11 cellular contexts compared by ENCODE assay signal in genomic region chr12:124679533-124680371, GRCh38.
DNase-seq lines count a peak whose midpoint lies in the region; ATAC-seq and TF ChIP-seq lines count a peak whose summit lies in the region.
"Had no signal": no experiment of that assay in that cellular context is flagged by ENCODE, and none has a peak within 500 bp of the region (broad histone marks: within the 10 kb centered on the region; RNA-seq: fewer than 3 reads in every experiment).

No MANE protein-coding gene starts in this region.

- H3K4me3 Mint-ChIP-seq in activated CD4-positive, alpha-beta memory T cell treated with anti-CD3 and anti-CD28 coated beads, Interleukin-2, amount 10 ng/mL, durations not matched to agents 7 days and 5 days = no peak overlapping the region
- H3K4me3 Mint-ChIP-seq in CD8-positive, alpha-beta T cell = no peak overlapping the region
- H3K4me3 Mint-ChIP-seq: T-cell had no signal

- H3K36me3 Mint-ChIP-seq in activated CD4-positive, alpha-beta memory T cell treated with anti-CD3 and anti-CD28 coated beads, Interleukin-2, amount 10 ng/mL, durations not matched to agents 7 days and 5 days (ENCODE audit: low read depth) = no peaks in the 10 kb centered on the region
- no peaks in the 10 kb centered on the region for H3K36me3 Mint-ChIP-seq in CD8-positive, alpha-beta T cell
- H3K36me3 Mint-ChIP-seq: T-cell had no signal

- H3K27ac Mint-ChIP-seq in activated CD4-positive, alpha-beta memory T cell treated with anti-CD3 and anti-CD28 coated beads, Interleukin-2, amount 10 ng/mL, durations not matched to agents 7 days and 5 days = no peak overlapping the region
- H3K27ac Mint-ChIP-seq in CD8-positive, alpha-beta T cell = no peak overlapping the region
- H3K27ac Mint-ChIP-seq: T-cell had no signal

- H3K27me3 Mint-ChIP-seq in activated CD4-positive, alpha-beta memory T cell treated with anti-CD3 and anti-CD28 coated beads, Interleukin-2, amount 10 ng/mL, durations not matched to agents 7 days and 5 days = no peaks in the 10 kb centered on the region
- no peaks in the 10 kb centered on the region for H3K27me3 Mint-ChIP-seq in CD8-positive, alpha-beta T cell (ENCODE audit: low read depth)
- H3K27me3 Mint-ChIP-seq: T-cell had no signal

- WGBS in sigmoid colon, 2 donors = 54 to 79% methylated on average over 17 of the region's 17 CpGs

- TF ChIP-seq EP300 in sigmoid colon (IDR thresholded peaks at IDR 0.05) = peak in 1 of 4 donors; percentile 16

- H3K36me3 ChIP-seq in adipocyte (ENCODE audit: control insufficient read depth, insufficient read depth, low read length, severe bottlenecking) (no peaks in the 10 kb centered on the region), sigmoid colon (no peaks in the 10 kb centered on the region)
- no peaks in the 10 kb centered on the region for H3K36me3 ChIP-seq in CD8-positive, alpha-beta T cell (ENCODE audit: insufficient read depth, low read length)

- no peak for TF ChIP-seq CTCF in sigmoid colon (IDR thresholded peaks at IDR 0.05)
- TF ChIP-seq CTCF in CD8-positive, alpha-beta T cell (IDR thresholded peaks at IDR 0.05) = no peak

- H3K4me1 Mint-ChIP-seq in activated CD4-positive, alpha-beta memory T cell treated with anti-CD3 and anti-CD28 coated beads, Interleukin-2, amount 10 ng/mL, durations not matched to agents 7 days and 5 days = peaks cover 17% of the 10 kb centered on the region
- H3K4me1 Mint-ChIP-seq in CD8-positive, alpha-beta T cell (ENCODE audit: low read depth) = no peaks in the 10 kb centered on the region
- H3K4me1 Mint-ChIP-seq: T-cell had no signal

- POLR2A ChIA-PET in activated CD4-positive, alpha-beta memory T cell treated with anti-CD3 and anti-CD28 coated beads, Interleukin-2, amount 10 ng/mL, durations not matched to agents 7 days and 5 days (lab: Charles Lee) = no interaction called here
- POLR2A ChIA-PET in CD8-positive, alpha-beta T cell (lab: Charles Lee) = no interaction called here

- no peaks in the 10 kb centered on the region for H3K27me3 ChIP-seq in adipocyte (replicated peaks; ENCODE audit: control insufficient read depth, insufficient read depth, low read length)
- H3K27me3 ChIP-seq in sigmoid colon = no peaks in the 10 kb centered on the region
- H3K27me3 ChIP-seq in CD8-positive, alpha-beta T cell (ENCODE audit: insufficient read depth, low read length) = no peaks in the 10 kb centered on the region

- H3K9ac ChIP-seq in adipocyte (ENCODE audit: low read length) = peak overlapping the region; percentile 52

- DNase-seq in ELF-1 (ENCODE audit: low read depth, low spot score) (peak; percentile 32), adipocyte (ENCODE audit: low read depth) (no peak), islet precursor cell (peak; percentile 83), sigmoid colon (peak; percentile 77), T-helper 2 cell (no peak)
- no peak for DNase-seq in activated CD4-positive, alpha-beta memory T cell treated with anti-CD3 and anti-CD28 coated beads, Interleukin-2, amount 10 ng/mL, durations not matched to agents 7 days and 5 days
- DNase-seq in CD8-positive, alpha-beta T cell = no peak
- DNase-seq: Calu3, NCI-H1436, T-cell had no signal

- H3K4me1 ChIP-seq in adipocyte (ENCODE audit: control insufficient read depth, insufficient read depth, low read length) (peaks cover 76% of the 10 kb centered on the region), sigmoid colon (peaks cover 0 to 92% (median 72%) of the 10 kb centered on the region in 4 donors)
- no peaks in the 10 kb centered on the region for H3K4me1 ChIP-seq in CD8-positive, alpha-beta T cell (ENCODE audit: insufficient read depth, low read length)

- CTCF ChIA-PET in activated CD4-positive, alpha-beta memory T cell treated with anti-CD3 and anti-CD28 coated beads, Interleukin-2, amount 10 ng/mL, durations not matched to agents 7 days and 5 days (lab: Charles Lee) = no interaction called here
- CTCF ChIA-PET in CD8-positive, alpha-beta T cell (lab: Charles Lee) = no interaction called here

- no peak for ATAC-seq in GM21529 (IDR thresholded peaks at IDR 0.05; ENCODE audit: unreplicated experiment)
- no peak for ATAC-seq in CD8-positive, alpha-beta T cell
- ATAC-seq: T-cell had no signal

- H3K27ac ChIP-seq in sigmoid colon = peak overlapping the region; percentile 49 to 93 (median 88)
- no peak overlapping the region for H3K27ac ChIP-seq in CD8-positive, alpha-beta T cell (ENCODE audit: low read depth, low read length)

- H3K9me3 ChIP-seq in adipocyte (ENCODE audit: control insufficient read depth, low read length) = no peaks in the 10 kb centered on the region
- no peaks in the 10 kb centered on the region for H3K9me3 ChIP-seq in sigmoid colon
- no peaks in the 10 kb centered on the region for H3K9me3 ChIP-seq in CD8-positive, alpha-beta T cell (ENCODE audit: low read length)

- peaks cover 2% of the 10 kb centered on the region for H3K9me3 Mint-ChIP-seq in activated CD4-positive, alpha-beta memory T cell treated with anti-CD3 and anti-CD28 coated beads, Interleukin-2, amount 10 ng/mL, durations not matched to agents 7 days and 5 days
- H3K9me3 Mint-ChIP-seq in CD8-positive, alpha-beta T cell = no peaks in the 10 kb centered on the region
- H3K9me3 Mint-ChIP-seq: T-cell had no signal

- H3K4me3 ChIP-seq in adipocyte (ENCODE audit: low read length) (no peak overlapping the region), sigmoid colon (no peak overlapping the region)
- H3K4me3 ChIP-seq in CD8-positive, alpha-beta T cell (ENCODE audit: low read depth, low read length) = no peak overlapping the region

- no peak for TF ChIP-seq POLR2A in sigmoid colon (IDR thresholded peaks at IDR 0.05)

- intact Hi-C loops in sigmoid colon (cut with DNase I) = loop anchor here (5.0 kb wide), 1 partner anchor 68 kb away; no protein-coding TSS in a partner anchor
- intact Hi-C loops in CD8-positive, alpha-beta T cell (cut with DNase I, micrococcal nuclease) = no loop called here

Comparison
In these comparisons a context has a peak if more than half of its experiments do, and no peak if none do; other contexts are left out.
1. DNase-seq: peak in ELF-1 (single experiment), islet precursor cell (single experiment) and sigmoid colon (single experiment); none in adipocyte (single experiment), activated CD4-positive, alpha-beta memory T cell treated with anti-CD3 and anti-CD28 coated beads, Interleukin-2, amount 10 ng/mL, durations not matched to agents 7 days and 5 days (single experiment), CD8-positive, alpha-beta T cell (0 of 7) and T-helper 2 cell (0 of 5).